ENCODE assay signal across 8 cellular contexts in the genomic region with DNA sequence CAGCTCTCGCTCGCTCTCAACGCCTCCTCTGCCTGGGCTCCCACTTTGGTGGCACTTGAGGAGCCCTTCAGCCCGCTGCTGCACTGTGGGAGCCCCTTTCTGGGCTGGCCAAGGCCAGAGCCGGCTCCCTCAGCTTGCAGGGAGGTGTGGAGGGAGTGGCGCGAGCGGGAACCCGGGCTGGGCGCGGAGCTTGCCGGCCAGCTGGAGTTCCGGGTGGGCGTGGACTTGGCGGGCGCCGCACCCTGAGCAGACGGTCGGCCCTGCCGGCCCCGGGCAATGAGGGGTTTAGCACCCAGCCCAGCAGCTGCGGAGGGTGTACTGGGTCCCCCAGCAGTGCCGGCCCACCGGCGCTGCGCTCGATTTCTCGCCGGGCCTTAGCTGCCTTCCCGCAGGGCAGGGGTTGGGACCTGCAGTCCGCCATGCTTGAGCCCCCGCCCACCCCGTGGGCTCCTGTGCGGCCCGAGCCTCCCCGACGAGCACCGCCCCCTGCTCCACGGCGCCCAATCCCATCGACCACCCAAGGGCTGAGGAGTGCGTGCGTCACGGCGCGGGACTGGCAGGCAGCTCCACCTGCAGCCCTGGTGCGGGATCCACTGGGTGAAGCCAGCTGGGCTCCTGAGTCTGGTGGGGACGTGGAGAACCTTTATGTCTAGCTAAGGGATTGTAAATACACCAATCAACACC.
A peak's percentile ranks its signal among the peaks of the same experiment; 100 is the strongest.
DNase-seq lines count a peak whose midpoint lies in the region; ATAC-seq and TF ChIP-seq lines count a peak whose summit lies in the region.
"Not testable (repeated sequence)": the region's sequence is repeated elsewhere in the genome, so short reads cannot be mapped to it uniquely, and the experiment has no call there.

No MANE protein-coding gene starts in this region.

- TF ChIP-seq CTCF in testis (IDR thresholded peaks at IDR 0.05) = not testable (repeated sequence)

- H4K12ac ChIP-seq in trophoblast cell (ENCODE audit: low read depth, low read length) = not testable (repeated sequence)

- not testable (repeated sequence) for H2BK120ac ChIP-seq in trophoblast cell (ENCODE audit: insufficient read depth, low read length, poor library complexity)

- TF ChIP-seq POLR2A in testis (IDR thresholded peaks at IDR 0.05) = not testable (repeated sequence)

- WGBS in right cardiac atrium = 96% methylated on average over 48 of the region's 48 CpGs
- no CpG with 5 or more reads among the region's 48 CpGs for WGBS in trophoblast cell (ENCODE audit: extremely low coverage, insufficient coverage, insufficient read length)
- 77 to 85% methylated on average over 28 to 46 of the region's 48 CpGs for WGBS in testis, 2 donors

- H3K4me2 ChIP-seq in trophoblast cell (ENCODE audit: low read length) = not testable (repeated sequence)

- H4K91ac ChIP-seq in trophoblast cell (ENCODE audit: low read depth, low read length) = not testable (repeated sequence)

- H3K27me3 ChIP-seq in right cardiac atrium (ENCODE audit: control insufficient read depth, insufficient read depth); trophoblast cell (ENCODE audit: insufficient read depth, low read length); testis: not testable (repeated sequence)

- peak; percentile 31 for DNase-seq in Daoy (ENCODE audit: low read depth)
- DNase-seq in NCI-H1105 (lab: John Stamatoyannopoulos, UW) = peak; percentile 36
- DNase-seq in NCI-H1930 (lab: John Stamatoyannopoulos, UW) = peak; percentile 0
- peak; percentile 68 to 75 for DNase-seq in SHP77 (lab: John Stamatoyannopoulos, UW)
- DNase-seq in activated gamma-delta T cell (lab: John Stamatoyannopoulos, UW) = peak; percentile 14
- peak in 2 of 3 donors; percentile 40 to 43 for DNase-seq in right cardiac atrium
- peak; percentile 53 to 62 for DNase-seq in trophoblast cell
- peak; percentile 60 for DNase-seq in testis

- not testable (repeated sequence) for H3K79me1 ChIP-seq in trophoblast cell (ENCODE audit: low read length)

- not testable (repeated sequence) for H3K9me3 ChIP-seq in right cardiac atrium (ENCODE audit: control insufficient read depth, low read length); trophoblast cell (ENCODE audit: insufficient read depth, low read depth, low read length); testis

- not testable (repeated sequence) for H3K14ac ChIP-seq in trophoblast cell (ENCODE audit: low read length)

- not testable (repeated sequence) for H3K79me2 ChIP-seq in trophoblast cell (ENCODE audit: control insufficient read depth, insufficient read depth, low read length, poor library complexity)

- H4K8ac ChIP-seq in trophoblast cell (ENCODE audit: low read depth, low read length) = not testable (repeated sequence)

- ATAC-seq in right cardiac atrium = not testable (repeated sequence)

- not testable (repeated sequence) for H3K4ac ChIP-seq in trophoblast cell (ENCODE audit: low read depth, low read length)

- not testable (repeated sequence) for H3K18ac ChIP-seq in trophoblast cell (ENCODE audit: low read length)

- H3K4me3 ChIP-seq in right cardiac atrium (ENCODE audit: low read length); trophoblast cell (ENCODE audit: low read depth, low read length): not testable (repeated sequence)
- peak overlapping the region; percentile 36 to 47 for H3K4me3 ChIP-seq in testis

- H2BK12ac ChIP-seq in trophoblast cell (ENCODE audit: low read length) = not testable (repeated sequence)

- not testable (repeated sequence) for H3K36me3 ChIP-seq in trophoblast cell (ENCODE audit: control insufficient read depth in 1 of 2, insufficient read depth in 2 of 2, low read length in 2 of 2); testis (ENCODE audit: low read depth, missing control alignments)

- intact Hi-C loops in right cardiac atrium (cut with DNase I); testis (cut with DNase I; ENCODE audit: low total_unique reads): not testable (repeated sequence)

- H2BK5ac ChIP-seq in trophoblast cell (ENCODE audit: low read depth, low read length, poor library complexity) = not testable (repeated sequence)

- not testable (repeated sequence) for H2AFZ ChIP-seq in trophoblast cell (ENCODE audit: insufficient read depth, low read length, poor library complexity)

- H3K9ac ChIP-seq in trophoblast cell (ENCODE audit: low read length) = not testable (repeated sequence)

- H2AK5ac ChIP-seq in trophoblast cell (ENCODE audit: low read length) = not testable (repeated sequence)

- not testable (repeated sequence) for H3K23ac ChIP-seq in trophoblast cell (ENCODE audit: low read length)

- H3K27ac ChIP-seq in right cardiac atrium (ENCODE audit: low read length); trophoblast cell (ENCODE audit: low read depth, low read length); testis: not testable (repeated sequence)

- H3K4me1 ChIP-seq in right cardiac atrium (ENCODE audit: control insufficient read depth, insufficient read depth, low read length); trophoblast cell (ENCODE audit: control insufficient read depth in 1 of 2, insufficient read depth in 2 of 2, low read length in 2 of 2); testis: not testable (repeated sequence)

Comparison
In these comparisons a context has a peak if more than half of its experiments do, and no peak if none do; other contexts are left out.
1. DNase-seq: peak in every context shown above with its lines; median percentile 72 in SHP77; 60 in testis; 58 in trophoblast cell; 42 in right cardiac atrium; 36 in NCI-H1105; 31 in Daoy; 14 in activated gamma-delta T cell; 0 in NCI-H1930.